In genomic region chrX:71938371-71938770, GRCh38 we compare ENCODE assay signal across 23 cellular contexts. TPM values are rescaled to one million over a fixed set of nuclear protein-coding genes. Genes with fewer than 3 reads are reported as not detected.
"Had no signal": no experiment of that assay in that cellular context is flagged by ENCODE, and none has a peak within 500 bp of the region (broad histone marks: within the 10 kb centered on the region; RNA-seq: fewer than 3 reads in every experiment).

No MANE protein-coding gene starts in this region.

- DNase-seq: activated CD4-positive, alpha-beta T cell treated with anti-CD3 and anti-CD28 coated beads for 48 hours; activated CD4-positive, alpha-beta T cell treated with anti-CD3 and anti-CD28 coated beads, Interleukin-2, amount 50 U/mL, for 4 hours; activated CD4-positive, CD25-positive, alpha-beta regulatory T cell treated with anti-CD3 and anti-CD28 coated beads, Interleukin-2, amount 50 U/mL, for 72 hours; activated CD8-positive, alpha-beta memory T cell treated with anti-CD3 and anti-CD28 coated beads, Interleukin-2, amount 10 ng/mL, durations not matched to agents 7 days and 5 days; activated CD8-positive, alpha-beta T cell treated with anti-CD3 and anti-CD28 coated beads, Interleukin-2, amount 10 ng/mL, durations not matched to agents 7 days and 5 days; activated effector memory CD4-positive, alpha-beta T cell treated with anti-CD3 and anti-CD28 coated beads, Interleukin-2, amount 50 U/mL, for 16 hours; activated naive CD4-positive, alpha-beta T cell treated with Interleukin-2 at 50 U/mL for 16 hours; activated naive CD8-positive, alpha-beta T cell treated with anti-CD3 and anti-CD28 coated beads, Interleukin-2, amount 50 U/mL, for 24 hours; activated T-cell treated with anti-CD3 and anti-CD28 coated beads, Interleukin-2, amount 50 U/mL, for 24 hours; amniotic stem cell; brain microvascular endothelial cell; NCI-H1048; NCI-H146; NCI-H1930; NCI-H510A treated with DMSO at 0.1 percent for 48 hours; Peyer's patch; SHP77 treated with DMSO at 0.1 percent for 48 hours; T-helper 17 cell; T-helper 9 cell had no signal

- H3K27me3 ChIP-seq: brain microvascular endothelial cell, cardiac muscle cell, Peyer's patch had no signal

- H3K4me3 ChIP-seq: cardiac muscle cell, Peyer's patch had no signal

- ATAC-seq: activated CD8-positive, alpha-beta memory T cell treated with anti-CD3 and anti-CD28 coated beads, Interleukin-2, amount 10 ng/mL, durations not matched to agents 7 days and 5 days; activated CD8-positive, alpha-beta T cell treated with anti-CD3 and anti-CD28 coated beads, Interleukin-2, amount 10 ng/mL, durations not matched to agents 7 days and 5 days; activated naive CD4-positive, alpha-beta T cell treated with anti-CD3 and anti-CD28 coated beads, Interleukin-2, amount 50 U/mL, for 72 hours; activated naive CD8-positive, alpha-beta T cell treated with anti-CD3 and anti-CD28 coated beads, Interleukin-2, amount 50 U/mL, for 24 hours; T-helper 17 cell; WTC11 had no signal

- H3K27ac ChIP-seq: brain microvascular endothelial cell, cardiac muscle cell, Peyer's patch had no signal

- H3K36me3 ChIP-seq: brain microvascular endothelial cell, cardiac muscle cell, Peyer's patch had no signal

- H3K4me1 ChIP-seq: Peyer's patch had no signal

- H3K9me3 ChIP-seq: Peyer's patch had no signal

RNA-seq across cellular contexts. Expression of gene NHSL2, which starts 27.7 kb away (rescaled TPM):
- total RNA-seq: SK-MEL-5 had no signal
